In genomic region chr11:8070417-8071101, GRCh38 we compare ENCODE assay signal across 1 cellular context.
TF ChIP-seq lines count a peak whose summit lies in the region.

No MANE protein-coding gene starts in this region.

TF ChIP-seq in GM12878, 131 proteins besides CTCF, POLR2A, EP300 and RAD21:
- no peak for TF ChIP-seq CHD1 (IDR thresholded peaks at IDR 0.05; ENCODE audit: low read depth, low read length)
- TF ChIP-seq SMC3 (IDR thresholded peaks at IDR 0.05; ENCODE audit: borderline replicate concordance, low read length), result peak; percentile 34; the same call in 1 of the 2 replicates
TF ChIP-seq in GM12878: peak in this region for 1.
